Comparison of ENCODE assay signal across 8 cellular contexts in genomic region chr1:204418174-204419063, GRCh38. TPM values are rescaled to one million over a fixed set of nuclear protein-coding genes. Genes with fewer than 3 reads are reported as not detected.
DNase-seq lines count a peak whose midpoint lies in the region; ATAC-seq, FAIRE-seq and TF ChIP-seq lines count a peak whose summit lies in the region.

No MANE protein-coding gene starts in this region.

- H3K36me3 Mint-ChIP-seq in Calu3 (ENCODE audit: insufficient read depth, unreplicated experiment) = peaks cover 18% of the 10 kb centered on the region
- peaks cover 11% of the 10 kb centered on the region for H3K36me3 Mint-ChIP-seq in nephron (ENCODE audit: low read depth)

- peak overlapping the region; percentile 68 for H3K4me3 Mint-ChIP-seq in Calu3 (ENCODE audit: low read depth, unreplicated experiment)
- H3K4me3 Mint-ChIP-seq in nephron = no peak overlapping the region

- CTCF ChIA-PET in Calu3 (lab: Charles Lee) = interaction anchor here (1.1 to 2.3 kb wide), 6 partner anchors 12 to 88 kb away, joined by 3 to 20 read pairs (median 6); no protein-coding TSS in a partner anchor

- intact Hi-C loops in Calu3 (cut with micrococcal nuclease; ENCODE audit: unreplicated experiment) = no loop called here

- H3K9me3 Mint-ChIP-seq in Calu3 (ENCODE audit: low read depth, unreplicated experiment) (no peaks in the 10 kb centered on the region), nephron (no peaks in the 10 kb centered on the region)

- H3K27me3 Mint-ChIP-seq in Calu3 (ENCODE audit: unreplicated experiment) = no peaks in the 10 kb centered on the region
- H3K27me3 Mint-ChIP-seq in nephron (ENCODE audit: low read depth) = peaks cover 4% of the 10 kb centered on the region

- peak overlapping the region; percentile 11 for H3K27ac ChIP-seq in caudate nucleus (ENCODE audit: low read depth, low read length)

- BruUV-seq in Calu3 (replicated peaks; lab: Mats Ljungman, UMichigan) = no TSS peak

- DNase-seq in Calu3 (no peak), caudate nucleus (lab: John Stamatoyannopoulos, UW) (no peak), AG08396 (ENCODE audit: low spot score) (no peak), D721Med (ENCODE audit: insufficient read length, low spot score) (no peak), HuH-7.5 (ENCODE audit: low spot score) (no peak), midbrain (lab: John Stamatoyannopoulos, UW) (no peak)

- FAIRE-seq in D721Med (lab: Jason Lieb, UNC) = no peak

- peak; percentile 44 for ATAC-seq in HG03432 (IDR thresholded peaks at IDR 0.05; ENCODE audit: unreplicated experiment)

- H3K27ac Mint-ChIP-seq in Calu3 (ENCODE audit: unreplicated experiment) (peak overlapping the region; percentile 97), nephron (peak overlapping the region; percentile 90 to 93 (median 92))

- H3K4me1 Mint-ChIP-seq in Calu3 (ENCODE audit: low read depth, unreplicated experiment) = peaks cover 55% of the 10 kb centered on the region
- peaks cover 32% of the 10 kb centered on the region for H3K4me1 Mint-ChIP-seq in nephron

- no peak for TF ChIP-seq CTCF in Calu3 (IDR thresholded peaks at IDR 0.05; ENCODE audit: unreplicated experiment)
- no peak for TF ChIP-seq CTCF in nephron (IDR thresholded peaks at IDR 0.05; ENCODE audit: unreplicated experiment in 3 of 3)
- no peak for TF ChIP-seq CTCF in D721Med (IDR thresholded peaks at IDR 0.05; ENCODE audit: insufficient read depth, missing control alignments)

RNA-seq across cellular contexts. Expression of gene PPP1R15B, which starts 6.8 kb away (rescaled TPM):
- total RNA-seq in Calu3 (2022) = 65.2 and 68.8 TPM in 2 replicates

RNA-seq across cellular contexts. Expression of gene PLEKHA6, which starts 58.7 kb away (rescaled TPM):
- total RNA-seq in Calu3 (2022) = 94.9 and 101 TPM in 2 replicates
